9 cellular contexts compared by ENCODE assay signal in the genomic region with DNA sequence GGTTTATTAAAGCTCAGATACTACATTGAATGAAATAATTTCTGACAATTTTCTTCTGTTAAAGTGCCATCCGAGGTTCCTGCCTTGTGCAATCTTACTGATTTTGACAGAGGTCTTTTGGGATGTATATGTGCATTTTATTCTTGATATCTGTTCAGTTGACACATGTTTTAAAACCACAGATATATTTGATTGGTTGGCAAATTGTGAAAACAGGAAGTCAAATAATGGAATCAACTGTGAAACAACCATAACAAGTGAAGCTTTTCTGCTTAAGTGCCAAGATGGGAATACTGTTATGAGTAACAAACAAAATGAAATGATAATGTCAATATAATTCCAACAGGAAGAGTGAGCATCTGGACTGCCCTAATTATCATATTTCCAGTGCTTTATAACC.
DNase-seq lines count a peak whose midpoint lies in the region; ATAC-seq, FAIRE-seq and TF ChIP-seq lines count a peak whose summit lies in the region.
"Had no signal": no experiment of that assay in that cellular context is flagged by ENCODE, and none has a peak within 500 bp of the region (broad histone marks: within the 10 kb centered on the region; RNA-seq: fewer than 3 reads in every experiment).

No MANE protein-coding gene starts in this region.

- no peaks in the 10 kb centered on the region for H3K36me3 Mint-ChIP-seq in T-helper 1 cell treated with Interleukin-12 subunit alpha and Interleukin-12 subunit beta and Interleukin-4 antibody, amounts not matched to agents 30 μg/mL and 1 μg/mL, for 36 hours (ENCODE audit: low read depth)
- no peaks in the 10 kb centered on the region for H3K36me3 Mint-ChIP-seq in stimulated activated effector memory CD8-positive, alpha-beta T cell treated with anti-CD3 and anti-CD28 coated beads, Interleukin-12 subunit alpha, Interleukin-12 subunit beta, amount 100 ng/mL, for 72 hours
- H3K36me3 Mint-ChIP-seq in CD4-positive, alpha-beta T cell (ENCODE audit: low read depth), result no peaks in the 10 kb centered on the region

- no TSS peak for BruUV-seq in PC-9 (replicated peaks; lab: Mats Ljungman, UMichigan)
- no TSS peak for BruUV-seq in K562 (replicated peaks; lab: Mats Ljungman, UMichigan)

- H3K9me3 Mint-ChIP-seq in T-helper 1 cell treated with Interleukin-12 subunit alpha and Interleukin-12 subunit beta and Interleukin-4 antibody, amounts not matched to agents 30 μg/mL and 1 μg/mL, for 36 hours, result no peaks in the 10 kb centered on the region
- no peaks in the 10 kb centered on the region for H3K9me3 Mint-ChIP-seq in stimulated activated effector memory CD8-positive, alpha-beta T cell treated with anti-CD3 and anti-CD28 coated beads, Interleukin-12 subunit alpha, Interleukin-12 subunit beta, amount 100 ng/mL, for 72 hours
- H3K9me3 Mint-ChIP-seq in CD4-positive, alpha-beta T cell, result no peaks in the 10 kb centered on the region

- no peak overlapping the region for H3K9ac ChIP-seq in K562 (ENCODE audit: insufficient read depth in 1 of 2, low read depth in 2 of 2, low read length in 2 of 2)

- WGBS in K562 (ENCODE audit: insufficient coverage, low coverage, missing lambda C conversion rate), result 0% methylated on average over 1 of the region's 1 CpG

- POLR2A ChIA-PET in PC-9 (lab: Charles Lee; ENCODE audit: unreplicated experiment) (no interaction called here), K562 (lab: Yijun Ruan, JAX) (interaction anchor here (0.6 kb wide), 1 partner anchor 46 kb away, joined by 4 read pairs; no protein-coding TSS in a partner anchor)
- POLR2A ChIA-PET in CD4-positive, alpha-beta T cell (lab: Charles Lee), result no interaction called here

- H3K27me3 ChIP-seq in PC-9 (ENCODE audit: insufficient read depth, low read depth) (no peaks in the 10 kb centered on the region), K562 (ENCODE audit: control insufficient read depth in 2 of 2, insufficient read depth in 2 of 2, low read length in 2 of 2) (no peaks in the 10 kb centered on the region)
- no peaks in the 10 kb centered on the region for H3K27me3 ChIP-seq in CD4-positive, alpha-beta T cell (ENCODE audit: control insufficient read depth, insufficient read depth, low read length)

- CTCF ChIA-PET in PC-9 (lab: Charles Lee) (no interaction called here), K562 (lab: Yijun Ruan, JAX; ENCODE audit: low intra/inter-chr PET ratio) (no interaction called here)
- CTCF ChIA-PET in CD4-positive, alpha-beta T cell (lab: Charles Lee), result no interaction called here

- H3K4me1 ChIP-seq in PC-9 (replicated peaks; ENCODE audit: insufficient read depth), result peaks cover 17% of the 10 kb centered on the region
- peaks cover 0 to 4% of the 10 kb centered on the region in 2 experiments; a peak in 1 of 5 replicates for H3K4me1 ChIP-seq in K562 (replicated peaks in 1 of 2; ENCODE audit: control insufficient read depth in 2 of 2, insufficient read depth in 2 of 2, low read length in 2 of 2)

- no peaks in the 10 kb centered on the region for H3K9me1 ChIP-seq in K562 (ENCODE audit: control insufficient read depth, insufficient read depth, low read length)

- H2AFZ ChIP-seq in PC-9, result no peak overlapping the region
- H2AFZ ChIP-seq in K562 (ENCODE audit: low read depth, low read length), result no peak overlapping the region

- TF ChIP-seq RAD21 in K562 (CRISPR knock-in tag; conservative IDR thresholded peaks at IDR 0.05 in 1 of 2, IDR thresholded peaks at IDR 0.05 in 1 of 2), result no peak

- H3K27ac Mint-ChIP-seq in T-helper 1 cell treated with Interleukin-12 subunit alpha and Interleukin-12 subunit beta and Interleukin-4 antibody, amounts not matched to agents 30 μg/mL and 1 μg/mL, for 36 hours, result peak overlapping the region; percentile 88
- peak overlapping the region; percentile 88 for H3K27ac Mint-ChIP-seq in stimulated activated effector memory CD8-positive, alpha-beta T cell treated with anti-CD3 and anti-CD28 coated beads, Interleukin-12 subunit alpha, Interleukin-12 subunit beta, amount 100 ng/mL, for 72 hours
- no peak overlapping the region for H3K27ac Mint-ChIP-seq in CD4-positive, alpha-beta T cell

- ATAC-seq in K562, result no peak
- ATAC-seq in stimulated activated effector memory CD8-positive, alpha-beta T cell treated with anti-CD3 and anti-CD28 coated beads, Interleukin-12 subunit alpha, Interleukin-12 subunit beta, amount 100 ng/mL, for 72 hours, result no peak
- ATAC-seq in CD4-positive, alpha-beta T cell (ENCODE audit: poor library complexity), result no peak

- no peaks in the 10 kb centered on the region for H3K9me2 ChIP-seq in PC-9 (ENCODE audit: insufficient read depth)

- peaks cover 28% of the 10 kb centered on the region for H3K4me1 Mint-ChIP-seq in T-helper 1 cell treated with Interleukin-12 subunit alpha and Interleukin-12 subunit beta and Interleukin-4 antibody, amounts not matched to agents 30 μg/mL and 1 μg/mL, for 36 hours (ENCODE audit: low read depth)
- H3K4me1 Mint-ChIP-seq in stimulated activated effector memory CD8-positive, alpha-beta T cell treated with anti-CD3 and anti-CD28 coated beads, Interleukin-12 subunit alpha, Interleukin-12 subunit beta, amount 100 ng/mL, for 72 hours, result peaks cover 35% of the 10 kb centered on the region
- H3K4me1 Mint-ChIP-seq in CD4-positive, alpha-beta T cell (ENCODE audit: low read depth), result peaks cover 15% of the 10 kb centered on the region

- H3K9me3 ChIP-seq in PC-9 (ENCODE audit: insufficient read depth, low read depth) (no peaks in the 10 kb centered on the region), K562 (replicated peaks; ENCODE audit: control insufficient read depth, insufficient read depth, low read depth, low read length) (no peaks in the 10 kb centered on the region)
- no peaks in the 10 kb centered on the region for H3K9me3 ChIP-seq in CD4-positive, alpha-beta T cell (ENCODE audit: control insufficient read depth, low read length)
- H3K9me3 ChIP-seq: thoracic aorta had no signal

- H3K27me3 Mint-ChIP-seq in T-helper 1 cell treated with Interleukin-12 subunit alpha and Interleukin-12 subunit beta and Interleukin-4 antibody, amounts not matched to agents 30 μg/mL and 1 μg/mL, for 36 hours (ENCODE audit: low read depth), result no peaks in the 10 kb centered on the region
- no peaks in the 10 kb centered on the region for H3K27me3 Mint-ChIP-seq in CD4-positive, alpha-beta T cell

- no peak for DNase-seq in T-helper 1 cell
- no peak for DNase-seq in PC-9
- DNase-seq in K562 (ENCODE audit: extremely low read depth in 1 of 4, low spot score in 3 of 4), result no peak
- no peak for DNase-seq in stimulated activated effector memory CD8-positive, alpha-beta T cell treated with anti-CD3 and anti-CD28 coated beads, Interleukin-12 subunit alpha, Interleukin-12 subunit beta, amount 100 ng/mL, for 72 hours (ENCODE audit: low spot score in 2 of 2)
- DNase-seq in KG1 (lab: John Stamatoyannopoulos, UW), result no peak
- no peak for DNase-seq in CD4-positive, alpha-beta T cell
- no peak for DNase-seq in DMS79 (lab: John Stamatoyannopoulos, UW)

- H3K36me3 ChIP-seq in PC-9 (ENCODE audit: low read depth), result no peaks in the 10 kb centered on the region
- H3K36me3 ChIP-seq in K562 (ENCODE audit: control insufficient read depth, insufficient read depth, low read length), result no peaks in the 10 kb centered on the region
- H3K36me3 ChIP-seq: thoracic aorta had no signal

- no peaks in the 10 kb centered on the region for H3K79me2 ChIP-seq in PC-9 (ENCODE audit: low read depth)
- no peaks in the 10 kb centered on the region for H3K79me2 ChIP-seq in K562 (ENCODE audit: control insufficient read depth, insufficient read depth, low read length)

- TF ChIP-seq CTCF in PC-9 (conservative IDR thresholded peaks at IDR 0.05) (no peak), K562 (IDR thresholded peaks at IDR 0.05 in 2 of 3, conservative IDR thresholded peaks at IDR 0.05 in 1 of 3; ENCODE audit: insufficient read depth in 2 of 3, low read depth in 1 of 3, low read length in 3 of 3) (no peak)
- no peak for TF ChIP-seq CTCF in CD4-positive, alpha-beta T cell (IDR thresholded peaks at IDR 0.05)

- FAIRE-seq in K562 (lab: Jason Lieb, UNC), result no peak

- no peak for TF ChIP-seq EP300 in K562 (IDR thresholded peaks at IDR 0.05; ENCODE audit: low read length)

- peaks cover 21% of the 10 kb centered on the region; the same call in 1 of the 2 replicates for H3F3A ChIP-seq in PC-9 (ENCODE audit: insufficient read depth, low read depth)

- H3K4me3 ChIP-seq in PC-9 (no peak overlapping the region), K562 (no peak overlapping the region)
- H3K4me3 ChIP-seq: thoracic aorta had no signal

- intact Hi-C loops in PC-9 (cut with micrococcal nuclease; ENCODE audit: unreplicated experiment), result loop anchor here (2.0 to 5.0 kb wide), 2 partner anchors 85 to 411 kb away; partner anchors contain the start of genes PPA2 and TET2
- intact Hi-C loops in K562 (cut with micrococcal nuclease), result no loop called here
- intact Hi-C loops in CD4-positive, alpha-beta T cell (cut with DNase I, micrococcal nuclease), result no loop called here

- in situ Hi-C loops in K562 (cut with MboI), result no loop called here

- no peak overlapping the region for H3K4me3 Mint-ChIP-seq in T-helper 1 cell treated with Interleukin-12 subunit alpha and Interleukin-12 subunit beta and Interleukin-4 antibody, amounts not matched to agents 30 μg/mL and 1 μg/mL, for 36 hours
- H3K4me3 Mint-ChIP-seq in stimulated activated effector memory CD8-positive, alpha-beta T cell treated with anti-CD3 and anti-CD28 coated beads, Interleukin-12 subunit alpha, Interleukin-12 subunit beta, amount 100 ng/mL, for 72 hours, result peak overlapping the region; percentile 51
- no peak overlapping the region for H3K4me3 Mint-ChIP-seq in CD4-positive, alpha-beta T cell

- H3K27ac ChIP-seq in PC-9 (no peak overlapping the region), K562 (ENCODE audit: extremely low read depth, low read depth, low read length) (no peak overlapping the region)
- no peak overlapping the region for H3K27ac ChIP-seq in CD4-positive, alpha-beta T cell (ENCODE audit: low read depth, low read length)
- H3K27ac ChIP-seq: thoracic aorta had no signal

- no peak for TF ChIP-seq POLR2A in K562 (conservative IDR thresholded peaks at IDR 0.05)

- H3K4me2 ChIP-seq in PC-9 (peak overlapping the region; percentile 43), K562 (ENCODE audit: insufficient read depth, low read length) (no peak overlapping the region)

- H4K20me1 ChIP-seq in PC-9 (ENCODE audit: insufficient read depth) (no peaks in the 10 kb centered on the region), K562 (replicated peaks; ENCODE audit: control insufficient read depth, insufficient read depth, low read length) (no peaks in the 10 kb centered on the region)

TF ChIP-seq in K562, 482 proteins besides CTCF, POLR2A, EP300 and RAD21:
- 0 out of 2 replicates have a peak, but pooled peaks have one; percentile 2 for TF ChIP-seq FOSL1 (tag; conservative IDR thresholded peaks at IDR 0.05)
- no peak for TF ChIP-seq ZNF253 (CRISPR knock-in tag; conservative IDR thresholded peaks at IDR 0.05)
- no peak for TF ChIP-seq ELF4 (CRISPR knock-in tag; IDR thresholded peaks at IDR 0.05)
- no peak for TF ChIP-seq ETS2 (tag; IDR thresholded peaks at IDR 0.05; ENCODE audit: borderline replicate concordance, poor library complexity, severe bottlenecking)
